ENCODE assay signal across 1 cellular context in the genomic region with DNA sequence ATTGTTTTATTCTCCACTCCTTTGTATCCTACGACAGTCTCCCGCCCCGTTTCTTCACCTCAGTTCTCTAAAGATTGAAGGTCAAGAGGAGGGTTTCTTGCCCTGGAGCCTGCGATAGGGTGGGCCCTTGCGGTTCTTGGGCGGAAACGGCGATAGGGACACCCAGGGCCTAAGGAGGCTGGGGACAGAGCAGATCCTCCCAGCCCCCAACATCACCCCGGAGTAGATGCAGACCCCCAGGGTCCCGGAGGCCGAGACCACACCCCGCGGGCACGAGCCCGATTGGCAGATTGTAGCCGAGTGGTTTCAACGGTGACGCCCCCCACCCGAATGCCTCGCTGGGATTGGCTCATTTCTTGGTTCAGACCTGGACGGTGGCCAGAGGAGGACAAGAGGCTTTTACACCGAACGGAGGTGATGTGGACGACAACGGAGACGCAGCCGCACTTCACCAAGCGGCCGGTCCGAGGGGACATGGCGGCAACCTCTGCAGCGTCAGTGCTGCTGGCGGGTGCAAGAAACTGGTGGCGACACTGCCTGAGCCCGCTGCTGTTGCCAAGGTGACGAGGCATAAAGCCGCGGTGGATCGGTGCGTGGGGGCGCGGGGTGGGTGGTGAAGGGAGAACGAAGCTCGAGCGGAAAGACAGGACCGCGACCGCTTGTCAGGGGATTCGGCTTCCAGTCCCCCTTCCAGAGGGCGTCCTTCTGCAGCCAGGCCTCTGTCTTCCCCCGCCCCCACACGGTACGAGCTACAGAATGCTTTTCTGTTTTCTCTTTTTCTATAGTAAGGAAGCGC.
TF ChIP-seq lines count a peak whose summit lies in the region.

No MANE protein-coding gene starts in this region.

TF ChIP-seq in IMR-90, 13 proteins besides CTCF, POLR2A, EP300 and RAD21 (continued from another document):
- TF ChIP-seq SMC3 (IDR thresholded peaks at IDR 0.05; ENCODE audit: low read depth, low read length) (no peak), MAFK (IDR thresholded peaks at IDR 0.05; ENCODE audit: low read depth, low read length) (no peak), MXI1 (IDR thresholded peaks at IDR 0.05; ENCODE audit: borderline replicate concordance, low read depth, low read length) (no peak; the same call in 1 of the 2 replicates), BHLHE40 (IDR thresholded peaks at IDR 0.05; ENCODE audit: low read depth, low read length) (no peak), MAZ (IDR thresholded peaks at IDR 0.05; ENCODE audit: borderline replicate concordance, low read depth, low read length) (no peak)
